Comparison of ENCODE assay signal across 24 cellular contexts in the genomic region with DNA sequence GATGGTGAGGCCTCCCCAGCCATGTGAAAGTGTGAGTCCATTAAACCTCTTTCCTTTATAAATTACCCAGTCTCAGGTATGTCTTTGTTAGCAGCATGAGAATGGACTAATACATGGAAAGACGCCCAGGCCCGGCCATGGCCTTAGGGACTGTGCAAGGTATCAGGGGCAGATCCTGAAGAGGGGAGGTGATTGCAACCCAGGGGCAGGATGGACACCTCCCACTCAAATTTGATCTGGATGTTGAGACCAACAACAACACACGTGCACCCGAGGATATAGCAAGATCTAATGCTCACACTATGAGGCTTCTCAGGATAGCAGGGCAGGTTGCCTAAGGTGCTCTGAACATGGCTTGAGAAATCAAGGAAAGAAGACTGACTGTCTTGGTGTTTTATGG. TPM values are rescaled to one million over a fixed set of nuclear protein-coding genes. Genes with fewer than 3 reads are reported as not detected.
DNase-seq lines count a peak whose midpoint lies in the region; ATAC-seq, FAIRE-seq and TF ChIP-seq lines count a peak whose summit lies in the region.
"Had no signal": no experiment of that assay in that cellular context is flagged by ENCODE, and none has a peak within 500 bp of the region (broad histone marks: within the 10 kb centered on the region; RNA-seq: fewer than 3 reads in every experiment).

No MANE protein-coding gene starts in this region.

- no peak for FAIRE-seq in HepG2 (lab: Jason Lieb, UNC)
- FAIRE-seq: A204.1, D721Med, G401.6, GM12891, GM19239 had no signal

- H3K36me3 Mint-ChIP-seq in osteocyte (ENCODE audit: unreplicated experiment), result no peaks in the 10 kb centered on the region
- H3K36me3 Mint-ChIP-seq: CD8-positive, alpha-beta T cell had no signal

- BruUV-seq in HepG2 (replicated peaks; lab: Mats Ljungman, UMichigan) (no TSS peak), OCI-LY7 (replicated peaks; lab: Mats Ljungman, UMichigan) (no TSS peak)

- H3K9me3 ChIP-seq in HepG2 (ENCODE audit: low read length) (peaks cover 8% of the 10 kb centered on the region), right lobe of liver (peaks cover 0 to 3% (median 2%) of the 10 kb centered on the region in 4 donors), OCI-LY7 (ENCODE audit: low read length) (no peaks in the 10 kb centered on the region), testis (no peaks in the 10 kb centered on the region)
- H3K9me3 ChIP-seq: Caco-2 had no signal

- no peak for TF ChIP-seq EP300 in HepG2 (IDR thresholded peaks at IDR 0.05; ENCODE audit: low read depth in 2 of 2, low read length in 2 of 2)
- TF ChIP-seq EP300 in HepG2 (CRISPR knock-in tag; IDR thresholded peaks at IDR 0.05; ENCODE audit: borderline replicate concordance), result no peak

- TF ChIP-seq RAD21 in HepG2 (CRISPR knock-in tag; IDR thresholded peaks at IDR 0.05), result no peak

- H3K36me3 ChIP-seq in HepG2 (replicated peaks in 1 of 2; ENCODE audit: control insufficient read depth in 1 of 2, insufficient read depth in 2 of 2, low read length in 2 of 2) (no peaks in the 10 kb centered on the region), right lobe of liver (no peaks in the 10 kb centered on the region), OCI-LY7 (ENCODE audit: insufficient read depth, low read length) (no peaks in the 10 kb centered on the region), testis (ENCODE audit: low read depth, missing control alignments) (no peaks in the 10 kb centered on the region)
- H3K36me3 ChIP-seq: BLaER1 treated with 17β-estradiol and CSF1 and Interleukin-3, amounts not matched to agents 10 nM and 100 nM had no signal

- no peak for ATAC-seq in HepG2
- no peak for ATAC-seq in right lobe of liver
- ATAC-seq: CD8-positive, alpha-beta T cell had no signal

- intact Hi-C loops in HepG2 (cut with micrococcal nuclease; ENCODE audit: unreplicated experiment) (loop anchor here (1.0 to 2.0 kb wide), 2 partner anchors 51 to 113 kb away; no protein-coding TSS in a partner anchor), right lobe of liver (cut with DNase I) (loop anchor here (10.0 kb wide), 2 partner anchors 103 to 123 kb away; no protein-coding TSS in a partner anchor), OCI-LY7 (cut with micrococcal nuclease; ENCODE audit: unreplicated experiment) (no loop called here), testis (cut with DNase I; ENCODE audit: low total_unique reads) (no loop called here)

- H3K27me3 Mint-ChIP-seq in osteocyte (ENCODE audit: unreplicated experiment), result peaks cover 18% of the 10 kb centered on the region

- no peak overlapping the region for H3K4me3 Mint-ChIP-seq in osteocyte (ENCODE audit: unreplicated experiment)
- H3K4me3 Mint-ChIP-seq: CD4-positive, alpha-beta T cell; CD8-positive, alpha-beta T cell had no signal

- TF ChIP-seq POLR2A in HepG2 (IDR thresholded peaks at IDR 0.05; ENCODE audit: insufficient read depth in 1 of 2, low read depth in 2 of 2, low read length in 2 of 2) (no peak), right lobe of liver (IDR thresholded peaks at IDR 0.05) (no peak), testis (IDR thresholded peaks at IDR 0.05) (no peak)

- no peak overlapping the region for H2AFZ ChIP-seq in HepG2 (ENCODE audit: low read length)
- H2AFZ ChIP-seq in OCI-LY7 (ENCODE audit: low read length), result no peak overlapping the region

- peak overlapping the region; percentile 31 for H3K27ac ChIP-seq in HepG2 (ENCODE audit: extremely low read length, insufficient read depth, low read length)
- H3K27ac ChIP-seq in right lobe of liver, result no peak overlapping the region
- no peak overlapping the region for H3K27ac ChIP-seq in OCI-LY7 (ENCODE audit: low read depth, low read length, poor library complexity, severe bottlenecking)
- no peak overlapping the region for H3K27ac ChIP-seq in testis
- H3K27ac ChIP-seq: C4-2B had no signal

- no peaks in the 10 kb centered on the region for H3K4me1 Mint-ChIP-seq in osteocyte (ENCODE audit: unreplicated experiment)

- H3K4me1 ChIP-seq in HepG2 (ENCODE audit: insufficient read depth, low read length), result peaks cover 88% of the 10 kb centered on the region
- peaks cover 0 to 11% (median 5%) of the 10 kb centered on the region in 4 donors for H3K4me1 ChIP-seq in right lobe of liver
- no peaks in the 10 kb centered on the region for H3K4me1 ChIP-seq in OCI-LY7 (ENCODE audit: insufficient read depth, low read length, poor library complexity, severe bottlenecking)
- peaks cover 7% of the 10 kb centered on the region for H3K4me1 ChIP-seq in testis
- H3K4me1 ChIP-seq: BLaER1 treated with 17β-estradiol and CSF1 and Interleukin-3, amounts not matched to agents 10 nM and 100 nM; Caco-2 had no signal

- H4K20me1 ChIP-seq in HepG2 (ENCODE audit: insufficient read depth, low read length) (no peaks in the 10 kb centered on the region), OCI-LY7 (ENCODE audit: insufficient read depth, low read length) (no peaks in the 10 kb centered on the region)
- H4K20me1 ChIP-seq: BLaER1 treated with 17β-estradiol and CSF1 and Interleukin-3, amounts not matched to agents 10 nM and 100 nM had no signal

- WGBS in HepG2 (ENCODE audit: low lambda C conversion rate), result 68% methylated on average over 4 of the region's 4 CpGs
- WGBS in right lobe of liver (ENCODE audit: insufficient coverage, low coverage, low lambda C conversion rate, missing lambda C conversion rate), result 69% methylated on average over 2 of the region's 4 CpGs
- 71 to 99% methylated on average over 4 of the region's 4 CpGs for WGBS in testis, 2 donors

- H3K27ac Mint-ChIP-seq in osteocyte (ENCODE audit: unreplicated experiment), result no peak overlapping the region
- H3K27ac Mint-ChIP-seq: CD4-positive, alpha-beta T cell; CD8-positive, alpha-beta T cell had no signal

- H3K9me3 Mint-ChIP-seq in osteocyte (ENCODE audit: unreplicated experiment), result peaks cover 17% of the 10 kb centered on the region

- H3K9ac ChIP-seq in HepG2 (ENCODE audit: insufficient read depth, low read depth, low read length), result no peak overlapping the region
- H3K9ac ChIP-seq: BLaER1 treated with 17β-estradiol and CSF1 and Interleukin-3, amounts not matched to agents 10 nM and 100 nM had no signal

- no peak overlapping the region for H3K4me3 ChIP-seq in HepG2 (replicated peaks in 1 of 3; ENCODE audit: insufficient read depth in 1 of 3, low read depth in 2 of 3, low read length in 3 of 3)
- H3K4me3 ChIP-seq in right lobe of liver, result no peak overlapping the region
- H3K4me3 ChIP-seq in OCI-LY7 (ENCODE audit: low read depth, low read length, poor library complexity, severe bottlenecking), result no peak overlapping the region
- no peak overlapping the region for H3K4me3 ChIP-seq in testis
- H3K4me3 ChIP-seq: BLaER1 treated with 17β-estradiol and CSF1 and Interleukin-3, amounts not matched to agents 10 nM and 100 nM had no signal

- no peak for DNase-seq in HepG2 (ENCODE audit: low spot score)
- DNase-seq in right lobe of liver, result no peak
- DNase-seq in mesenteric fat pad (ENCODE audit: low spot score), result peak; percentile 57
- DNase-seq in osteocyte (ENCODE audit: extremely low spot score, unreplicated experiment), result peak; percentile 57
- no peak for DNase-seq in OCI-LY7 (ENCODE audit: low spot score)
- DNase-seq in testis, result no peak
- DNase-seq: 8988T; ACHN; Caco-2; Calu3; CD4-positive, alpha-beta T cell; CD8-positive, alpha-beta T cell; DMS79 treated with DMSO at 0.1 percent for 48 hours; GF-D8 had no signal

- CTCF ChIA-PET in HepG2 (lab: Yijun Ruan, JAX; ENCODE audit: low intra/inter-chr PET ratio, low total read pairs), result interaction anchor here (1.3 to 3.1 kb wide), 2 partner anchors 114 to 133 kb away, joined by 3 to 14 read pairs; no protein-coding TSS in a partner anchor
- CTCF ChIA-PET in OCI-LY7 (lab: Charles Lee; ENCODE audit: unreplicated experiment), result no interaction called here

- H3K9me2 ChIP-seq in OCI-LY7 (ENCODE audit: insufficient read depth, low read length), result no peaks in the 10 kb centered on the region

- POLR2A ChIA-PET in HepG2 (lab: Yijun Ruan, JAX), result interaction anchor here (0.8 to 3.0 kb wide), 14 partner anchors 7 to 70 kb away, joined by 3 to 23 read pairs (median 5); partner anchors contain the start of genes SERPINA3, SERPINA4 and SERPINA5
- POLR2A ChIA-PET in OCI-LY7 (lab: Charles Lee), result no interaction called here

- in situ Hi-C loops in HepG2 (cut with HindIII; ENCODE audit: extremely low pct_ligation_motif_present, low pct_unique_long_range_greater_than_20kb), result loop anchor here (5.0 to 10.0 kb wide), 2 partner anchors 120 to 137 kb away; no protein-coding TSS in a partner anchor

- H3K79me2 ChIP-seq in HepG2 (ENCODE audit: insufficient read depth, low read length), result no peaks in the 10 kb centered on the region
- H3K79me2 ChIP-seq in OCI-LY7 (ENCODE audit: insufficient read depth, low read depth, low read length), result no peaks in the 10 kb centered on the region

- peak overlapping the region; percentile 76 for H3K4me2 ChIP-seq in HepG2 (ENCODE audit: low read depth, low read length)
- H3K4me2 ChIP-seq in OCI-LY7 (ENCODE audit: low read length), result no peak overlapping the region
- H3K4me2 ChIP-seq: BLaER1 treated with 17β-estradiol and CSF1 and Interleukin-3, amounts not matched to agents 10 nM and 100 nM had no signal

- TF ChIP-seq CTCF in HepG2 (CRISPR knock-in tag; IDR thresholded peaks at IDR 0.05), result no peak
- no peak for TF ChIP-seq CTCF in right lobe of liver (IDR thresholded peaks at IDR 0.05)
- no peak for TF ChIP-seq CTCF in osteocyte (IDR thresholded peaks at IDR 0.05)
- no peak for TF ChIP-seq CTCF in OCI-LY7 (conservative IDR thresholded peaks at IDR 0.05; ENCODE audit: low read length)
- no peak for TF ChIP-seq CTCF in testis (IDR thresholded peaks at IDR 0.05)

- H3K27me3 ChIP-seq in HepG2 (ENCODE audit: control insufficient read depth in 1 of 2, insufficient read depth in 2 of 2, low read length in 2 of 2) (no peaks in the 10 kb centered on the region), right lobe of liver (no peaks in the 10 kb centered on the region), testis (no peaks in the 10 kb centered on the region)
- H3K27me3 ChIP-seq: BLaER1 treated with 17β-estradiol and CSF1 and Interleukin-3, amounts not matched to agents 10 nM and 100 nM had no signal

RNA-seq across cellular contexts. Expression of gene SERPINA4, which starts 13.5 kb away (rescaled TPM):
- 17.2 and 39.1 TPM in 2 replicates for total RNA-seq in HepG2 (2016; rRNA removed; fragmentation: Illumina TruSeq; extraction: Trizol)
- total RNA-seq in HepG2 (2016; cell fraction: cytosol; rRNA removed; fragmentation: Illumina TruSeq; extraction: Trizol; ENCODE audit: low read depth), result 5.1 and 5.2 TPM in 2 replicates
- 18.0 and 38.7 TPM in 2 replicates for total RNA-seq in HepG2 (2016; cell fraction: insoluble cytoplasmic fraction; rRNA removed; fragmentation: Illumina TruSeq; extraction: Trizol)
- 9.0 and 10.8 TPM in 2 replicates for total RNA-seq in HepG2 (2016; cell fraction: membrane; rRNA removed; fragmentation: Illumina TruSeq; extraction: Trizol)
- 31.1 and 34.0 TPM in 2 replicates for total RNA-seq in HepG2 (2016; cell fraction: nucleus; rRNA removed; fragmentation: Illumina TruSeq; extraction: Trizol)
- polyA plus RNA-seq in HepG2 (2011; rRNA removed), result 57.8 and 82.7 TPM in 2 replicates
- 51.9 and 68.1 TPM in 2 replicates for polyA plus RNA-seq in HepG2 (2011; cell fraction: cytosol; rRNA removed)
- 26.7 and 38.8 TPM in 2 replicates for polyA plus RNA-seq in HepG2 (2011; cell fraction: nucleus; rRNA removed)
- 39.8 and 51.8 TPM in 2 replicates for polyA plus RNA-seq in HepG2 (2012)
- 4.5 and 5.5 TPM in 2 replicates for polyA plus RNA-seq in HepG2 (2016; cell fraction: cytosol; fragmentation: Illumina TruSeq; extraction: Trizol; ENCODE audit: low read depth)
- polyA plus RNA-seq in HepG2 (2016; cell fraction: insoluble cytoplasmic fraction; fragmentation: Illumina TruSeq; extraction: Trizol; ENCODE audit: low read depth), result 17.2 and 17.4 TPM in 2 replicates
- 7.7 and 8.0 TPM in 2 replicates for polyA plus RNA-seq in HepG2 (2016; cell fraction: membrane; fragmentation: Illumina TruSeq; extraction: Trizol; ENCODE audit: low read depth)
- 48.5 and 50.8 TPM in 2 replicates for polyA plus RNA-seq in HepG2 (2016; cell fraction: nucleus; fragmentation: Illumina TruSeq; extraction: Trizol; ENCODE audit: insufficient read depth, low read depth)
- 48.7 TPM in 1 of 2 replicates, not detected in the other for polyA minus RNA-seq in HepG2 (2011; rRNA and poly(A)+ RNA removed; ENCODE audit: low replicate concordance)
- 12.7 and 23.3 TPM in 2 replicates for polyA minus RNA-seq in HepG2 (2011; cell fraction: cytosol; rRNA and poly(A)+ RNA removed)
- 13.5 and 19.5 TPM in 2 replicates for polyA minus RNA-seq in HepG2 (2011; cell fraction: nucleus; rRNA and poly(A)+ RNA removed)
- total RNA-seq in right lobe of liver, result 100 to 1,000 TPM in 4 of 6 experiments, 10 to 100 TPM in 2; 41.2 to 204 (median 145) TPM
- total RNA-seq in mesenteric fat pad, result not detected
- total RNA-seq in osteocyte, result not detected in 2 replicates
- not detected in 2 replicates for total RNA-seq in OCI-LY7 (2014; rRNA removed; shearing (Covaris generic))
- total RNA-seq in OCI-LY7 (2022), result not detected in 2 replicates
- total RNA-seq in testis, result under 1 TPM in 1 of 2 donors, not detected in 1; 0.19 TPM
- polyA plus RNA-seq in testis (ENCODE audit: insufficient read depth, low read depth, low replicate concordance), result 0.25 TPM
- total RNA-seq: A673; CD4-positive, alpha-beta T cell; CD8-positive, alpha-beta T cell had no signal
- polyA plus RNA-seq: AG04450, BJ had no signal

RNA-seq across cellular contexts. Expression of gene SERPINA5, which starts 33.5 kb away (rescaled TPM):
- total RNA-seq in HepG2 (2016; rRNA removed; fragmentation: Illumina TruSeq; extraction: Trizol) (237 and 498 TPM in 2 replicates), right lobe of liver (100 to 1,000 TPM in 4 of 6 experiments, 10 to 100 TPM in 2; 24.7 to 317 (median 167) TPM), mesenteric fat pad (0.48 TPM), osteocyte (0.16 TPM in 1 of 2 replicates, not detected in the other), OCI-LY7 (2022) (not detected in 2 replicates), testis (1,000 to 10,000 TPM in 1 of 2 donors, 100 to 1,000 TPM in 1; 940 to 1,154 TPM)
- total RNA-seq in HepG2 (2016; cell fraction: cytosol; rRNA removed; fragmentation: Illumina TruSeq; extraction: Trizol; ENCODE audit: low read depth), result 71.6 and 82.2 TPM in 2 replicates
- total RNA-seq in HepG2 (2016; cell fraction: insoluble cytoplasmic fraction; rRNA removed; fragmentation: Illumina TruSeq; extraction: Trizol), result 219 and 507 TPM in 2 replicates
- 187 and 205 TPM in 2 replicates for total RNA-seq in HepG2 (2016; cell fraction: membrane; rRNA removed; fragmentation: Illumina TruSeq; extraction: Trizol)
- 372 and 429 TPM in 2 replicates for total RNA-seq in HepG2 (2016; cell fraction: nucleus; rRNA removed; fragmentation: Illumina TruSeq; extraction: Trizol)
- polyA plus RNA-seq in HepG2 (2011; rRNA removed) (449 and 569 TPM in 2 replicates), testis (ENCODE audit: insufficient read depth, low read depth, low replicate concordance) (1,170 TPM)
- 331 and 435 TPM in 2 replicates for polyA plus RNA-seq in HepG2 (2011; cell fraction: cytosol; rRNA removed)
- polyA plus RNA-seq in HepG2 (2011; cell fraction: nucleus; rRNA removed), result 165 and 220 TPM in 2 replicates
- polyA plus RNA-seq in HepG2 (2012), result 423 and 569 TPM in 2 replicates
- 81.2 and 88.3 TPM in 2 replicates for polyA plus RNA-seq in HepG2 (2016; cell fraction: cytosol; fragmentation: Illumina TruSeq; extraction: Trizol; ENCODE audit: low read depth)
- polyA plus RNA-seq in HepG2 (2016; cell fraction: insoluble cytoplasmic fraction; fragmentation: Illumina TruSeq; extraction: Trizol; ENCODE audit: low read depth), result 241 and 254 TPM in 2 replicates
- polyA plus RNA-seq in HepG2 (2016; cell fraction: membrane; fragmentation: Illumina TruSeq; extraction: Trizol; ENCODE audit: low read depth), result 159 and 171 TPM in 2 replicates
- 573 and 590 TPM in 2 replicates for polyA plus RNA-seq in HepG2 (2016; cell fraction: nucleus; fragmentation: Illumina TruSeq; extraction: Trizol; ENCODE audit: insufficient read depth, low read depth)
- polyA minus RNA-seq in HepG2 (2011; rRNA and poly(A)+ RNA removed; ENCODE audit: low replicate concordance), result 0.30 and 414 TPM in 2 replicates
- 176 and 231 TPM in 2 replicates for polyA minus RNA-seq in HepG2 (2011; cell fraction: cytosol; rRNA and poly(A)+ RNA removed)
- 87.0 and 105 TPM in 2 replicates for polyA minus RNA-seq in HepG2 (2011; cell fraction: nucleus; rRNA and poly(A)+ RNA removed)
- total RNA-seq in OCI-LY7 (2014; rRNA removed; shearing (Covaris generic)), result not detected in 2 replicates
- total RNA-seq: A673; CD4-positive, alpha-beta T cell; CD8-positive, alpha-beta T cell had no signal
- polyA plus RNA-seq: AG04450 had no signal

RNA-seq across cellular contexts. Expression of gene SERPINA12, which starts 38.5 kb away (rescaled TPM):
- not detected in 2 replicates for total RNA-seq in HepG2 (2016; rRNA removed; fragmentation: Illumina TruSeq; extraction: Trizol)
- not detected in 2 replicates for total RNA-seq in HepG2 (2016; cell fraction: cytosol; rRNA removed; fragmentation: Illumina TruSeq; extraction: Trizol; ENCODE audit: low read depth)
- total RNA-seq in HepG2 (2016; cell fraction: insoluble cytoplasmic fraction; rRNA removed; fragmentation: Illumina TruSeq; extraction: Trizol), result not detected in 2 replicates
- not detected in 2 replicates for total RNA-seq in HepG2 (2016; cell fraction: membrane; rRNA removed; fragmentation: Illumina TruSeq; extraction: Trizol)
- total RNA-seq in HepG2 (2016; cell fraction: nucleus; rRNA removed; fragmentation: Illumina TruSeq; extraction: Trizol), result not detected in 2 replicates
- polyA plus RNA-seq in HepG2 (2011; rRNA removed), result 0.08 TPM in 1 of 2 replicates, not detected in the other
- polyA plus RNA-seq in HepG2 (2011; cell fraction: cytosol; rRNA removed), result 0.07 TPM in 1 of 2 replicates, not detected in the other
- polyA plus RNA-seq in HepG2 (2011; cell fraction: nucleus; rRNA removed), result not detected in 2 replicates
- 9.8 and 20.4 TPM in 2 replicates for polyA plus RNA-seq in HepG2 (2012)
- not detected in 2 replicates for polyA plus RNA-seq in HepG2 (2016; cell fraction: cytosol; fragmentation: Illumina TruSeq; extraction: Trizol; ENCODE audit: low read depth)
- polyA plus RNA-seq in HepG2 (2016; cell fraction: insoluble cytoplasmic fraction; fragmentation: Illumina TruSeq; extraction: Trizol; ENCODE audit: low read depth), result 0.11 TPM in 1 of 2 replicates, not detected in the other
- 0.08 TPM in 1 of 2 replicates, not detected in the other for polyA plus RNA-seq in HepG2 (2016; cell fraction: membrane; fragmentation: Illumina TruSeq; extraction: Trizol; ENCODE audit: low read depth)
- not detected in 2 replicates for polyA plus RNA-seq in HepG2 (2016; cell fraction: nucleus; fragmentation: Illumina TruSeq; extraction: Trizol; ENCODE audit: insufficient read depth, low read depth)
- polyA minus RNA-seq in HepG2 (2011; rRNA and poly(A)+ RNA removed; ENCODE audit: low replicate concordance), result 0.10 TPM in 1 of 2 replicates, not detected in the other
- polyA minus RNA-seq in HepG2 (2011; cell fraction: cytosol; rRNA and poly(A)+ RNA removed), result not detected in 2 replicates
- not detected in 2 replicates for polyA minus RNA-seq in HepG2 (2011; cell fraction: nucleus; rRNA and poly(A)+ RNA removed)
- 1 to 10 TPM in 1 of 6 experiments, under 1 TPM in 2, not detected in 3; 0.26 to 2.8 (median 0.39) TPM for total RNA-seq in right lobe of liver
- not detected for total RNA-seq in mesenteric fat pad
- not detected in 2 replicates for total RNA-seq in osteocyte
- total RNA-seq in OCI-LY7 (2014; rRNA removed; shearing (Covaris generic)), result not detected in 2 replicates
- total RNA-seq in OCI-LY7 (2022), result not detected in 2 replicates
- total RNA-seq in testis, result under 1 TPM; 0.25 to 0.47 TPM
- polyA plus RNA-seq in testis (ENCODE audit: insufficient read depth, low read depth, low replicate concordance), result not detected
- total RNA-seq: A673; Caco-2; Calu3; CD4-positive, alpha-beta T cell; CD8-positive, alpha-beta T cell had no signal
- polyA plus RNA-seq: AG04450, BJ had no signal

Comparison
In these comparisons a context has a peak if more than half of its experiments do, and no peak if none do; other contexts are left out.
1. DNase-seq: peak in mesenteric fat pad (single experiment) and osteocyte (single experiment); none in HepG2 (single experiment), right lobe of liver (0 of 3), OCI-LY7 (single experiment) and testis (single experiment).
2. RNA of gene SERPINA5, which starts 33.5 kb away (total RNA-seq): 940 to 1,154 TPM in testis, 71.6 to 507 TPM in HepG2 and 24.7 to 317 TPM in right lobe of liver; 0.48 TPM in mesenteric fat pad (single experiment), 0.16 TPM in osteocyte and not detected in OCI-LY7; every median in the first group is over 10 times any median in the second.
3. intact Hi-C loops: an anchor here in HepG2 (1.0 to 2.0 kb wide) and right lobe of liver (10.0 kb wide); none called in OCI-LY7 and testis.